ENCODE assay signal across 16 cellular contexts in genomic region chr12:49767333-49767732, GRCh38. TPM values are rescaled to one million over a fixed set of nuclear protein-coding genes. Genes with fewer than 3 reads are reported as not detected.
DNase-seq lines count a peak whose midpoint lies in the region; ATAC-seq and TF ChIP-seq lines count a peak whose summit lies in the region.
"Had no signal": no experiment of that assay in that cellular context is flagged by ENCODE, and none has a peak within 500 bp of the region (broad histone marks: within the 10 kb centered on the region; RNA-seq: fewer than 3 reads in every experiment).

No MANE protein-coding gene starts in this region.

- POLR2A ChIA-PET in Caco-2 (lab: Charles Lee) (interaction anchor here (0.6 kb wide), 1 partner anchor 26 kb away, joined by 4 read pairs; no protein-coding TSS in a partner anchor), T-cell (lab: Charles Lee) (no interaction called here)

- no peak for TF ChIP-seq CTCF in Caco-2 (IDR thresholded peaks at IDR 0.05; ENCODE audit: insufficient read depth in 1 of 2, low read depth in 1 of 2, low read length in 1 of 2, severe bottlenecking in 1 of 2, unreplicated experiment in 1 of 2)
- TF ChIP-seq CTCF in glutamatergic neuron (IDR thresholded peaks at IDR 0.05; ENCODE audit: partially characterized antibody, unreplicated experiment), result no peak

- intact Hi-C loops in Caco-2 (cut with micrococcal nuclease; ENCODE audit: unreplicated experiment), result no loop called here

- no peak overlapping the region for H3K4me3 ChIP-seq in Caco-2 (ENCODE audit: low read depth, low read length)
- H3K4me3 ChIP-seq: ascending aorta, sigmoid colon, tibial artery had no signal

- no peaks in the 10 kb centered on the region for H3K27me3 Mint-ChIP-seq in Caco-2 (ENCODE audit: insufficient read depth, unreplicated experiment)
- no peaks in the 10 kb centered on the region for H3K27me3 Mint-ChIP-seq in T-cell
- H3K27me3 Mint-ChIP-seq in glutamatergic neuron (ENCODE audit: unreplicated experiment), result peaks cover 12% of the 10 kb centered on the region

- no peak for ATAC-seq in T-cell (replicated peaks in 1 of 4)

- H3K4me3 Mint-ChIP-seq in Caco-2 (ENCODE audit: unreplicated experiment) (no peak overlapping the region), T-cell (no peak overlapping the region), glutamatergic neuron (ENCODE audit: unreplicated experiment) (peak overlapping the region; percentile 8)
- H3K4me3 Mint-ChIP-seq: mesothelial cell of epicardium had no signal

- peak; percentile 14 for DNase-seq in DMS 273 (lab: John Stamatoyannopoulos, UW; ENCODE audit: unreplicated experiment)
- no peak for DNase-seq in DMS 273 treated with DMSO at 0.1 percent for 48 hours (lab: John Stamatoyannopoulos, UW)
- no peak for DNase-seq in Caco-2
- no peak for DNase-seq in T-cell
- DNase-seq in glutamatergic neuron, result no peak
- no peak for DNase-seq in NCI-H1436 (lab: John Stamatoyannopoulos, UW)
- no peak for DNase-seq in NCI-H2196 treated with DMSO at 0.1 percent for 48 hours (lab: John Stamatoyannopoulos, UW; ENCODE audit: unreplicated experiment)
- no peak for DNase-seq in COLO668 (lab: John Stamatoyannopoulos, UW; ENCODE audit: unreplicated experiment)
- DNase-seq: cortex of kidney; NCI-H774; occipital lobe; sigmoid colon; stimulated activated CD4-positive, alpha-beta T cell treated with anti-CD3 and anti-CD28 coated beads, Interleukin-4, amount 100 ng/mL, for 1 hour; tibial artery had no signal

- CTCF ChIA-PET in Caco-2 (lab: Charles Lee), result interaction anchor here (0.8 to 2.4 kb wide), 4 partner anchors 11 to 123 kb away, joined by 3 to 14 read pairs (median 4); partner anchors contain the start of gene TMBIM6
- CTCF ChIA-PET in T-cell (lab: Charles Lee), result interaction anchor here (0.7 to 1.0 kb wide), 3 partner anchors 26 to 155 kb away, joined by 3 to 5 read pairs (median 3); partner anchors contain the start of gene TMBIM6 (in 1 of the 2)

- no TSS peak for BruUV-seq in Caco-2 (replicated peaks; lab: Mats Ljungman, UMichigan)

- no peaks in the 10 kb centered on the region for H3K9me3 ChIP-seq in Caco-2
- H3K9me3 ChIP-seq: ascending aorta, sigmoid colon, tibial artery had no signal

- H3K4me1 ChIP-seq in Caco-2, result no peaks in the 10 kb centered on the region
- H3K4me1 ChIP-seq: sigmoid colon, tibial artery had no signal

- no peaks in the 10 kb centered on the region; the same call in 1 of the 2 replicates for H3K36me3 ChIP-seq in Caco-2 (ENCODE audit: control insufficient read depth, insufficient read depth, low read length)

- H3K27me3 ChIP-seq in Caco-2 (replicated peaks; ENCODE audit: control insufficient read depth, insufficient read depth, low read length), result no peaks in the 10 kb centered on the region
- H3K27me3 ChIP-seq: ascending aorta, sigmoid colon, tibial artery had no signal

- H3K4me1 Mint-ChIP-seq in Caco-2 (ENCODE audit: low read depth, unreplicated experiment) (no peaks in the 10 kb centered on the region), T-cell (peaks cover 43 to 51% (median 47%) of the 10 kb centered on the region in 3 donors), glutamatergic neuron (ENCODE audit: low read depth, unreplicated experiment) (no peaks in the 10 kb centered on the region)
- H3K4me1 Mint-ChIP-seq: mesothelial cell of epicardium had no signal

- no peaks in the 10 kb centered on the region for H3K9me3 Mint-ChIP-seq in Caco-2 (ENCODE audit: unreplicated experiment)
- no peaks in the 10 kb centered on the region for H3K9me3 Mint-ChIP-seq in T-cell
- H3K9me3 Mint-ChIP-seq in glutamatergic neuron (ENCODE audit: unreplicated experiment), result peaks cover 2% of the 10 kb centered on the region
- H3K9me3 Mint-ChIP-seq: mesothelial cell of epicardium had no signal

- H3K36me3 Mint-ChIP-seq in Caco-2 (ENCODE audit: insufficient read depth, unreplicated experiment), result peaks cover 40% of the 10 kb centered on the region
- H3K36me3 Mint-ChIP-seq in T-cell, result peaks cover 27% of the 10 kb centered on the region
- peaks cover 4% of the 10 kb centered on the region for H3K36me3 Mint-ChIP-seq in glutamatergic neuron (ENCODE audit: unreplicated experiment)

- H3K27ac Mint-ChIP-seq in Caco-2 (ENCODE audit: unreplicated experiment) (peak overlapping the region; percentile 20), T-cell (peak overlapping the region; percentile 21 to 71), glutamatergic neuron (ENCODE audit: unreplicated experiment) (peak overlapping the region; percentile 62)
- H3K27ac Mint-ChIP-seq: mesothelial cell of epicardium had no signal

RNA-seq across cellular contexts. Expression of gene TMBIM6, which starts 26.0 kb away (rescaled TPM):
- total RNA-seq in Caco-2 (2022) (826 and 867 TPM in 2 replicates), T-cell (100 to 1,000 TPM; 333 to 426 (median 401) TPM), glutamatergic neuron (ENCODE audit: unreplicated experiment) (278 TPM)
